ENCODE assay signal across 8 cellular contexts in genomic region chr11:128453444-128454336, GRCh38.
DNase-seq lines count a peak whose midpoint lies in the region; ATAC-seq and TF ChIP-seq lines count a peak whose summit lies in the region.

No MANE protein-coding gene starts in this region.

- no peak for ATAC-seq in HG02610 (IDR thresholded peaks at IDR 0.05; ENCODE audit: unreplicated experiment)

- no peak for TF ChIP-seq CTCF in AG09309 (IDR thresholded peaks at IDR 0.05; ENCODE audit: control insufficient read depth, insufficient read depth, low read depth, low read length, missing control alignments)
- TF ChIP-seq CTCF in MCF 10A (IDR thresholded peaks at IDR 0.05; ENCODE audit: unreplicated experiment), result no peak

- H3K27ac ChIP-seq in mucosa of rectum (ENCODE audit: low read depth in 2 of 2, low read length in 2 of 2), result peak overlapping the region; percentile 19 to 69

- POLR2A ChIA-PET in MCF 10A (lab: Yijun Ruan, JAX), result interaction anchor here (1.2 kb wide), 1 partner anchor 34 kb away, joined by 6 read pairs; no protein-coding TSS in a partner anchor

- no peaks in the 10 kb centered on the region for H3K9me3 Mint-ChIP-seq in MCF 10A (ENCODE audit: unreplicated experiment)

- CTCF ChIA-PET in MCF 10A (lab: Yijun Ruan, JAX), result interaction anchor here (1.2 to 1.8 kb wide), 2 partner anchors 177 to 282 kb away, joined by 3 to 5 read pairs; no protein-coding TSS in a partner anchor

- no TSS peak for BruUV-seq in MCF 10A (replicated peaks; lab: Mats Ljungman, UMichigan)

- peak overlapping the region in 1 of 2 donors; percentile 21 for H3K9ac ChIP-seq in mucosa of rectum (ENCODE audit: low read depth in 1 of 2, low read length in 2 of 2)

- no peaks in the 10 kb centered on the region for H3K9me3 ChIP-seq in mucosa of rectum (ENCODE audit: control insufficient read depth in 2 of 2, low read length in 2 of 2)

- no peak overlapping the region for H3K4me3 Mint-ChIP-seq in MCF 10A (ENCODE audit: unreplicated experiment)

- H3K4me3 ChIP-seq in AG09309 (ENCODE audit: control insufficient read depth, low read depth, low read length), result no peak overlapping the region
- no peak overlapping the region for H3K4me3 ChIP-seq in mucosa of rectum (ENCODE audit: low read length in 2 of 2)

- H3K4me1 ChIP-seq in mucosa of rectum (ENCODE audit: control insufficient read depth in 2 of 2, insufficient read depth in 2 of 2, low read length in 2 of 2), result peaks cover 16 to 45% of the 10 kb centered on the region in 2 donors

- peak; percentile 95 for DNase-seq in AG09309 (ENCODE audit: low read depth)
- peak; percentile 98 for DNase-seq in M059J (ENCODE audit: low read depth)
- peak; percentile 76 for DNase-seq in MCF 10A (ENCODE audit: unreplicated experiment)
- DNase-seq in iPS-NIHi7 (ENCODE audit: extremely low spot score), result no peak
- no peak for DNase-seq in activated gamma-delta T cell (lab: John Stamatoyannopoulos, UW)
- DNase-seq in NCI-H1694 treated with DMSO at 0.1 percent for 48 hours (lab: John Stamatoyannopoulos, UW), result no peak

- H3K36me3 Mint-ChIP-seq in MCF 10A (ENCODE audit: insufficient read depth, unreplicated experiment), result peaks cover 6% of the 10 kb centered on the region

- no peaks in the 10 kb centered on the region for H3K27me3 Mint-ChIP-seq in MCF 10A (ENCODE audit: insufficient read depth, unreplicated experiment)

- peaks cover 23% of the 10 kb centered on the region in 2 donors for H3K36me3 ChIP-seq in mucosa of rectum (ENCODE audit: control insufficient read depth in 2 of 2, insufficient read depth in 2 of 2, low read length in 2 of 2)

- no peaks in the 10 kb centered on the region for H3K27me3 ChIP-seq in mucosa of rectum (ENCODE audit: control insufficient read depth in 2 of 2, insufficient read depth in 2 of 2, low read length in 2 of 2)

- H3K4me1 Mint-ChIP-seq in MCF 10A (ENCODE audit: insufficient read depth, unreplicated experiment), result peaks cover 21% of the 10 kb centered on the region

- intact Hi-C loops in MCF 10A (cut with micrococcal nuclease), result loop anchor here (10.0 kb wide), 1 partner anchor 429 kb away; no protein-coding TSS in a partner anchor

- peak overlapping the region; percentile 14 for H3K27ac Mint-ChIP-seq in MCF 10A (ENCODE audit: low read depth, unreplicated experiment)

Comparison
In these comparisons a context has a peak if more than half of its experiments do, and no peak if none do; other contexts are left out.
1. DNase-seq: peak in AG09309 (single experiment), M059J (single experiment) and MCF 10A (single experiment); none in iPS-NIHi7 (single experiment), activated gamma-delta T cell (single experiment) and NCI-H1694 treated with DMSO at 0.1 percent for 48 hours (single experiment).